ENCODE assay signal across 8 cellular contexts in genomic region chr12:120115692-120116442, GRCh38. TPM values are rescaled to one million over a fixed set of nuclear protein-coding genes. Genes with fewer than 3 reads are reported as not detected.
DNase-seq lines count a peak whose midpoint lies in the region; ATAC-seq lines count a peak whose summit lies in the region.

No MANE protein-coding gene starts in this region.

- peak; percentile 2 for ATAC-seq in GM19025 (IDR thresholded peaks at IDR 0.05; ENCODE audit: low read depth, unreplicated experiment)
- ATAC-seq in activated naive CD4-positive, alpha-beta T cell treated with anti-CD3 and anti-CD28 coated beads, Interleukin-2, amount 50 U/mL, for 72 hours = peak; percentile 7 to 24
- no peak for ATAC-seq in esophagus mucosa

- H3K36me3 ChIP-seq in MG63 = peaks cover 30% of the 10 kb centered on the region

- peaks cover 35 to 37% of the 10 kb centered on the region in 2 donors for H3K36me3 Mint-ChIP-seq in activated naive CD4-positive, alpha-beta T cell treated with anti-CD3 and anti-CD28 coated beads, Interleukin-2, amount 50 U/mL, for 72 hours

- no peaks in the 10 kb centered on the region for H3K9me3 Mint-ChIP-seq in activated naive CD4-positive, alpha-beta T cell treated with anti-CD3 and anti-CD28 coated beads, Interleukin-2, amount 50 U/mL, for 72 hours

- H3K27ac Mint-ChIP-seq in activated naive CD4-positive, alpha-beta T cell treated with anti-CD3 and anti-CD28 coated beads, Interleukin-2, amount 50 U/mL, for 72 hours = peak overlapping the region; percentile 83 to 94

- no peaks in the 10 kb centered on the region for H3K27me3 ChIP-seq in MG63

- H3K9me3 ChIP-seq in MG63 = no peaks in the 10 kb centered on the region

- DNase-seq in AG08395 (ENCODE audit: low spot score) (peak; percentile 49), MG63 (peak; percentile 57), ureter (ENCODE audit: low spot score) (no peak)
- DNase-seq in activated naive CD4-positive, alpha-beta T cell treated with anti-CD3 and anti-CD28 coated beads, Interleukin-2, amount 50 U/mL, for 72 hours (ENCODE audit: low spot score in 2 of 2) = peak in 1 of 2 donors; percentile 41
- DNase-seq in stimulated activated CD4-positive, alpha-beta T cell treated with anti-CD3 and anti-CD28 coated beads, Interleukin-15, amount 100 ng/mL, for 24 hours = peak; percentile 65

- peak overlapping the region; percentile 98 for H3K4me3 ChIP-seq in MG63
- H3K4me3 ChIP-seq in iPS-11a (ENCODE audit: low read depth, low read length) = peak overlapping the region; percentile 87

RNA-seq across cellular contexts. Expression of gene RAB35, which starts 0.7 kb away (rescaled TPM):
- 53.3 and 57.1 TPM in 2 replicates for total RNA-seq in MG63 (2014; rRNA removed; shearing (Covaris generic); ENCODE audit: low replicate concordance)
- total RNA-seq in activated naive CD4-positive, alpha-beta T cell treated with anti-CD3 and anti-CD28 coated beads, Interleukin-2, amount 50 U/mL, for 72 hours = 10 to 100 TPM; 38.7 to 59.6 TPM
- total RNA-seq in ureter (47.5 TPM), esophagus mucosa (57.7 TPM)
